ENCODE assay signal across 21 cellular contexts in genomic region chr2:161681043-161681442, GRCh38. TPM values are rescaled to one million over a fixed set of nuclear protein-coding genes. Genes with fewer than 3 reads are reported as not detected.
A peak's percentile ranks its signal among the peaks of the same experiment; 100 is the strongest.
DNase-seq lines count a peak whose midpoint lies in the region; FAIRE-seq and TF ChIP-seq lines count a peak whose summit lies in the region.
"Had no signal": no experiment of that assay in that cellular context is flagged by ENCODE, and none has a peak within 500 bp of the region (broad histone marks: within the 10 kb centered on the region; RNA-seq: fewer than 3 reads in every experiment).

No MANE protein-coding gene starts in this region.

- in situ Hi-C loops in astrocyte of the spinal cord (cut with HindIII; ENCODE audit: low sequenced_read_pairs), result no loop called here

- peak; percentile 58 for FAIRE-seq in islet of Langerhans (lab: Jason Lieb, UNC)
- FAIRE-seq: GM12878, HepG2, pancreas had no signal

- no peak overlapping the region for H3K4me3 ChIP-seq in AG10803 (ENCODE audit: low read length)
- H3K4me3 ChIP-seq in astrocyte of the spinal cord (ENCODE audit: low read depth, low read length), result no peak overlapping the region
- H3K4me3 ChIP-seq: coronary artery, gastroesophageal sphincter, GM12878, pancreas, Peyer's patch had no signal

- DNase-seq in AG10803 (ENCODE audit: low read depth) (peak; percentile 38), HT1080 (ENCODE audit: low read depth) (peak; percentile 86), astrocyte of the spinal cord (ENCODE audit: low read depth, low spot score) (peak; percentile 59), 8988T (no peak), NOMO-1 treated with dmso at 0.1 percent for 144 hours (lab: John Stamatoyannopoulos, UW; ENCODE audit: unreplicated experiment) (no peak), GOT3 (lab: John Stamatoyannopoulos, UW) (no peak)
- DNase-seq in activated T-cell treated with anti-CD3 and anti-CD28 coated beads, Interleukin-2, amount 50 U/mL, for 48 hours, result no peak
- DNase-seq: activated CD4-positive, alpha-beta T cell treated with anti-CD3 and anti-CD28 coated beads for 36 hours; activated T-cell treated with anti-CD3 and anti-CD28 coated beads for 4 hours; DMS79 treated with DMSO at 0.1 percent for 48 hours; islet precursor cell; NCI-H1092 treated with DMSO at 0.1 percent for 48 hours; pancreas; Peyer's patch; stimulated activated CD4-positive, alpha-beta T cell treated with anti-CD3 and anti-CD28 coated beads, Interleukin-12 subunit alpha, Interleukin-12 subunit beta, amount 100 ng/mL, for 4 hours; T-helper 2 cell had no signal

- TF ChIP-seq CTCF in AG10803 (conservative IDR thresholded peaks at IDR 0.05; ENCODE audit: low read length) (no peak), astrocyte of the spinal cord (IDR thresholded peaks at IDR 0.05; ENCODE audit: low read depth, low read length) (no peak)

RNA-seq across cellular contexts. Expression of gene SLC4A10, which starts 56.8 kb away (rescaled TPM):
- total RNA-seq in HT1080 (2014; rRNA removed; shearing (Covaris generic)), result not detected in 2 replicates
- polyA plus RNA-seq in HT1080 (2015; cell fraction: cytosol; rRNA removed), result not detected in 2 replicates
- 0.03 TPM in 1 of 2 replicates, not detected in the other for polyA plus RNA-seq in HT1080 (2015; cell fraction: nucleus; rRNA removed)
- total RNA-seq: GM12878, HepG2 had no signal
- polyA plus RNA-seq: HepG2 had no signal

Comparison
In these comparisons a context has a peak if more than half of its experiments do, and no peak if none do; other contexts are left out.
1. DNase-seq: peak in AG10803 (single experiment), HT1080 (single experiment) and astrocyte of the spinal cord (single experiment); none in 8988T (single experiment), activated T-cell treated with anti-CD3 and anti-CD28 coated beads, Interleukin-2, amount 50 U/mL, for 48 hours (0 of 2), NOMO-1 treated with dmso at 0.1 percent for 144 hours (single experiment) and GOT3 (single experiment).